12 cellular contexts compared by ENCODE assay signal in the genomic region with DNA sequence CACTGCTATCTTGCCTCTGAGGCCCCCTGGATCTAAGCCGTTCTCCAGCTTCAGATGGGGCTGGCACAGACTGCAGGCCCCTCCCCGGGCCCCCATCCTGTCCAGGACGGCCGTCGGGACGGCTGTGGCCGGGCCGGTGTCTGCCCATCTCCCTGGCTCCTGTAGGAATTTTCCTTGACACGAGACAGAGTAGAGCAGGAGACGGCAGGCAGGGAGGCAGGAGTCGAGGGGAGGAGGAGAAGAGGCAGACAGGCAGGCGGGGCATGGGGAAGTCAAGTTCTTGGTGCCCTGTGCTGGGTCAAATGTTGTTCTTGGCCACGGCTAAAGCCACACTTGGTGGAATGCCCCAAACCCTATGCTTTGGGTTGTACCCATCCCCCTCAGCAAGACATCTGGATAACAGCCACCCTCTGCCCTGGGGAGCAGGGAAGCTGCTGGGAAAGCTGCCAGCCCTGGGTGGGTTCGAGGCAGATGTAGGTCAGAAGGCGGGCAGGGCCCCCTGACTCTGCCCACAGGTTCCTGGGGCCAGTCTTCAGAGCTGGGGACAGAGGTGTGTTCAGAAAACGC. TPM values are rescaled to one million over a fixed set of nuclear protein-coding genes. Genes with fewer than 3 reads are reported as not detected.
DNase-seq lines count a peak whose midpoint lies in the region; ATAC-seq and TF ChIP-seq lines count a peak whose summit lies in the region.
"Had no signal": no experiment of that assay in that cellular context is flagged by ENCODE, and none has a peak within 500 bp of the region (broad histone marks: within the 10 kb centered on the region; RNA-seq: fewer than 3 reads in every experiment).

No MANE protein-coding gene starts in this region.

- peak overlapping the region; percentile 23; the same call in 1 of the 2 replicates for H3K9ac ChIP-seq in SK-N-SH

- H2AFZ ChIP-seq in SK-N-SH (ENCODE audit: low read depth) = peak overlapping the region; percentile 48; the same call in 1 of the 2 replicates

- POLR2A ChIA-PET in SK-N-SH (lab: Yijun Ruan, JAX) = interaction anchor here (0.7 to 2.1 kb wide), 8 partner anchors 9 to 112 kb away, joined by 3 to 11 read pairs (median 4); a partner anchor contains a TSS

- no peaks in the 10 kb centered on the region for H4K20me1 ChIP-seq in SK-N-SH (ENCODE audit: insufficient read depth)

- CTCF ChIA-PET in SK-N-SH (lab: Yijun Ruan, JAX) = interaction anchor here (0.9 to 22.0 kb wide), 18 partner anchors 9 to 531 kb away, joined by 3 to 405 read pairs (median 6); a partner anchor contains a TSS

- H3K4me3 ChIP-seq in SK-N-SH (ENCODE audit: low read depth in 2 of 2, low read length in 1 of 2) = peak overlapping the region in 1 of 2 experiments; percentile 19; a peak in 1 of 4 replicates
- peak overlapping the region in 1 of 2 donors; percentile 82 for H3K4me3 ChIP-seq in gastroesophageal sphincter
- H3K4me3 ChIP-seq in psoas muscle = peak overlapping the region; percentile 32

- H3K27ac ChIP-seq in SK-N-SH (ENCODE audit: low read depth in 2 of 2, low read length in 1 of 2) (peak overlapping the region; percentile 51 to 92; a peak in 3 of 4 replicates), gastroesophageal sphincter (peak overlapping the region in 3 of 4 donors; percentile 74 to 83 (median 81)), psoas muscle (peak overlapping the region; percentile 53)

- no peaks in the 10 kb centered on the region for H3K9me2 ChIP-seq in SK-N-SH

- no peaks in the 10 kb centered on the region for H3F3A ChIP-seq in SK-N-SH (replicated peaks; ENCODE audit: insufficient read depth)

- peak; percentile 48 for DNase-seq in D341Med (ENCODE audit: low spot score)
- peak; percentile 92 for DNase-seq in SK-N-SH
- peak in 1 of 2 donors; percentile 64 for DNase-seq in psoas muscle
- DNase-seq in NCI-H128 (lab: John Stamatoyannopoulos, UW; ENCODE audit: unreplicated experiment) = no peak
- DNase-seq in ureter (ENCODE audit: low spot score) = no peak
- no peak for DNase-seq in NCI-H1048 (lab: John Stamatoyannopoulos, UW)
- DNase-seq in HK-2 (ENCODE audit: unreplicated experiment) = no peak
- DNase-seq: CD4-positive, CD25-positive, alpha-beta regulatory T cell; HCEC 1CT; T-helper 9 cell had no signal

- peaks cover 33 to 59% of the 10 kb centered on the region in 2 experiments for H3K4me1 ChIP-seq in SK-N-SH (ENCODE audit: control insufficient read depth in 1 of 2, insufficient read depth in 2 of 2, low read depth in 1 of 2, low read length in 1 of 2)
- H3K4me1 ChIP-seq in gastroesophageal sphincter = peaks cover 6 to 83% (median 46%) of the 10 kb centered on the region in 3 donors
- peaks cover 34% of the 10 kb centered on the region for H3K4me1 ChIP-seq in psoas muscle

- no peaks in the 10 kb centered on the region for H3K36me3 ChIP-seq in SK-N-SH (replicated peaks in 1 of 2; ENCODE audit: control insufficient read depth in 1 of 2, insufficient read depth in 2 of 2, low read length in 1 of 2)
- no peaks in the 10 kb centered on the region for H3K36me3 ChIP-seq in gastroesophageal sphincter
- H3K36me3 ChIP-seq in psoas muscle (ENCODE audit: insufficient read depth in 1 of 2, low read depth in 1 of 2) = no peaks in the 10 kb centered on the region

- WGBS in SK-N-SH (ENCODE audit: low lambda C conversion rate) = 27% methylated on average over 16 of the region's 16 CpGs
- WGBS in gastroesophageal sphincter (ENCODE audit: low coverage in 1 of 2), 2 donors = 33% methylated on average over 2 of the region's 16 CpGs; no CpG with 5 or more reads in 1 of the 2 donors
- 20 to 37% (median 26%) methylated on average over 16 of the region's 16 CpGs for WGBS in psoas muscle, 3 donors

- H3K4me2 ChIP-seq in SK-N-SH = peak overlapping the region; percentile 72

- H3K9me3 ChIP-seq in SK-N-SH (no peaks in the 10 kb centered on the region), gastroesophageal sphincter (no peaks in the 10 kb centered on the region), psoas muscle (no peaks in the 10 kb centered on the region)

- peak; percentile 5 for ATAC-seq in gastroesophageal sphincter
- no peak for ATAC-seq in psoas muscle

- H3K79me2 ChIP-seq in SK-N-SH (ENCODE audit: insufficient read depth) = no peaks in the 10 kb centered on the region

- peak; percentile 32 to 88; a peak in 3 of 4 replicates for TF ChIP-seq EP300 in SK-N-SH (IDR thresholded peaks at IDR 0.05; ENCODE audit: borderline replicate concordance in 1 of 2, low read depth in 1 of 2, low read length in 1 of 2)
- TF ChIP-seq EP300 in gastroesophageal sphincter (IDR thresholded peaks at IDR 0.05) = no peak

- no peak for TF ChIP-seq RAD21 in SK-N-SH (IDR thresholded peaks at IDR 0.05; ENCODE audit: low read length)

- intact Hi-C loops in psoas muscle (cut with DNase I) = no loop called here

- TF ChIP-seq CTCF in SK-N-SH (IDR thresholded peaks at IDR 0.05) (no peak), gastroesophageal sphincter (IDR thresholded peaks at IDR 0.05) (no peak), psoas muscle (IDR thresholded peaks at IDR 0.05) (no peak)

- H3K27me3 ChIP-seq in SK-N-SH (ENCODE audit: insufficient read depth) (no peaks in the 10 kb centered on the region), gastroesophageal sphincter (no peaks in the 10 kb centered on the region), psoas muscle (ENCODE audit: insufficient read depth in 3 of 3, low read length in 2 of 3) (peaks cover 0 to 32% (median 0%) of the 10 kb centered on the region in 3 donors)

- no peak for TF ChIP-seq POLR2A in gastroesophageal sphincter (IDR thresholded peaks at IDR 0.05)

TF ChIP-seq in SK-N-SH, 30 proteins besides CTCF, POLR2A, EP300 and RAD21 (continues in another document):
- TF ChIP-seq FOXJ3 (CRISPR knock-in tag; IDR thresholded peaks at IDR 0.05) (no peak), SMC3 (IDR thresholded peaks at IDR 0.05; ENCODE audit: low read depth, low read length) (no peak; the same call in 1 of the 2 replicates), NFIC (IDR thresholded peaks at IDR 0.05; ENCODE audit: borderline replicate concordance) (peak; percentile 83), RCOR1 (IDR thresholded peaks at IDR 0.05; ENCODE audit: low read length) (peak; percentile 94), RFX5 (IDR thresholded peaks at IDR 0.05; ENCODE audit: low read length) (no peak), TCF12 (IDR thresholded peaks at IDR 0.05) (peak; percentile 93), SIN3A (IDR thresholded peaks at IDR 0.05; ENCODE audit: borderline replicate concordance, low read depth, low read length) (0 out of 2 replicates have a peak, but pooled peaks have one; percentile 18), POLR2AphosphoS5 (IDR thresholded peaks at IDR 0.05; ENCODE audit: low read depth, low read length) (peak; percentile 46; the same call in 1 of the 2 replicates), CHD2 (IDR thresholded peaks at IDR 0.05; ENCODE audit: low read length, partially characterized antibody) (peak; percentile 97)
- TF ChIP-seq, protein P1, sequence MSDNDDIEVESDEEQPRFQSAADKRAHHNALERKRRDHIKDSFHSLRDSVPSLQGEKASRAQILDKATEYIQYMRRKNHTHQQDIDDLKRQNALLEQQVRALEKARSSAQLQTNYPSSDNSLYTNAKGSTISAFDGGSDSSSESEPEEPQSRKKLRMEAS (IDR thresholded peaks at IDR 0.05; ENCODE audit: low read depth) = no peak
- TF ChIP-seq, protein P2, sequence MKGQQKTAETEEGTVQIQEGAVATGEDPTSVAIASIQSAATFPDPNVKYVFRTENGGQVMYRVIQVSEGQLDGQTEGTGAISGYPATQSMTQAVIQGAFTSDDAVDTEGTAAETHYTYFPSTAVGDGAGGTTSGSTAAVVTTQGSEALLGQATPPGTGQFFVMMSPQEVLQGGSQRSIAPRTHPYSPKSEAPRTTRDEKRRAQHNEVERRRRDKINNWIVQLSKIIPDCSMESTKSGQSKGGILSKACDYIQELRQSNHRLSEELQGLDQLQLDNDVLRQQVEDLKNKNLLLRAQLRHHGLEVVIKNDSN (IDR thresholded peaks at IDR 0.05; ENCODE audit: borderline replicate concordance, low read depth) = no peak
- TF ChIP-seq, protein P3, sequence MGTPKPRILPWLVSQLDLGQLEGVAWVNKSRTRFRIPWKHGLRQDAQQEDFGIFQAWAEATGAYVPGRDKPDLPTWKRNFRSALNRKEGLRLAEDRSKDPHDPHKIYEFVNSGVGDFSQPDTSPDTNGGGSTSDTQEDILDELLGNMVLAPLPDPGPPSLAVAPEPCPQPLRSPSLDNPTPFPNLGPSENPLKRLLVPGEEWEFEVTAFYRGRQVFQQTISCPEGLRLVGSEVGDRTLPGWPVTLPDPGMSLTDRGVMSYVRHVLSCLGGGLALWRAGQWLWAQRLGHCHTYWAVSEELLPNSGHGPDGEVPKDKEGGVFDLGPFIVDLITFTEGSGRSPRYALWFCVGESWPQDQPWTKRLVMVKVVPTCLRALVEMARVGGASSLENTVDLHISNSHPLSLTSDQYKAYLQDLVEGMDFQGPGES (IDR thresholded peaks at IDR 0.05; ENCODE audit: low read depth, low read length) = peak; percentile 14; the same call in 1 of the 2 replicates

RNA-seq across cellular contexts. Expression of a gene that starts 4.0 kb away (rescaled TPM):
- polyA plus RNA-seq in SK-N-SH (2012; rRNA removed) = 11.6 and 14.3 TPM in 2 replicates
- polyA plus RNA-seq in SK-N-SH (2012; cell fraction: cytosol; rRNA removed) = 5.3 and 10.0 TPM in 2 replicates
- 9.1 and 10.1 TPM in 2 replicates for polyA plus RNA-seq in SK-N-SH (2012; cell fraction: nucleus; rRNA removed)
- 10 to 100 TPM; 50.8 to 76.5 (median 72.3) TPM for total RNA-seq in gastroesophageal sphincter
- total RNA-seq in psoas muscle = 10 to 100 TPM; 10.5 to 22.8 (median 16.9) TPM
- 10 to 100 TPM; 12.2 to 22.6 (median 16.4) TPM for polyA plus RNA-seq in psoas muscle
- total RNA-seq in ureter = 108 TPM
- total RNA-seq: activated T-helper 2 cell treated with anti-CD3 and anti-CD28 coated beads, Interferon-gamma antibody, Interleukin-2, Interleukin-4, amounts not matched to agents 10 μg/mL and 5 μg/mL and 100 μg/mL, durations not matched to agents 14 hours and 24 hours and 36 hours; CD4-positive, CD25-positive, alpha-beta regulatory T cell had no signal
- polyA plus RNA-seq: CD4-positive, CD25-positive, alpha-beta regulatory T cell had no signal

RNA-seq across cellular contexts. Expression of a gene that starts 18.4 kb away (rescaled TPM):
- polyA plus RNA-seq in SK-N-SH (2012; rRNA removed) (83.8 and 87.4 TPM in 2 replicates), psoas muscle (10 to 100 TPM; 10.2 to 34.3 (median 29.5) TPM)
- 47.2 and 67.5 TPM in 2 replicates for polyA plus RNA-seq in SK-N-SH (2012; cell fraction: cytosol; rRNA removed)
- 55.9 and 68.2 TPM in 2 replicates for polyA plus RNA-seq in SK-N-SH (2012; cell fraction: nucleus; rRNA removed)
- total RNA-seq in gastroesophageal sphincter (10 to 100 TPM; 11.2 to 30.1 (median 21.6) TPM), psoas muscle (10 to 100 TPM; 19.1 to 27.7 (median 21.0) TPM), ureter (53.7 TPM)

RNA-seq across cellular contexts. Expression of a gene that starts 46.6 kb away (rescaled TPM):
- polyA plus RNA-seq in SK-N-SH (2012; rRNA removed) = 30.1 and 30.4 TPM in 2 replicates
- 4.5 and 7.0 TPM in 2 replicates for polyA plus RNA-seq in SK-N-SH (2012; cell fraction: cytosol; rRNA removed)
- polyA plus RNA-seq in SK-N-SH (2012; cell fraction: nucleus; rRNA removed) = 252 and 275 TPM in 2 replicates
- 10 to 100 TPM in 3 of 4 donors, 1 to 10 TPM in 1; 8.3 to 46.5 (median 16.2) TPM for total RNA-seq in gastroesophageal sphincter
- 10 to 100 TPM; 26.7 to 80.8 (median 50.8) TPM for total RNA-seq in psoas muscle
- polyA plus RNA-seq in psoas muscle = 10 to 100 TPM in 2 of 3 donors, 1 to 10 TPM in 1; 7.5 to 24.1 (median 12.4) TPM
- total RNA-seq in ureter = 119 TPM

RNA-seq across cellular contexts. Expression of a gene that starts 48.3 kb away (rescaled TPM):
- 272 and 579 TPM in 2 replicates for polyA plus RNA-seq in SK-N-SH (2012; rRNA removed)
- 169 and 266 TPM in 2 replicates for polyA plus RNA-seq in SK-N-SH (2012; cell fraction: cytosol; rRNA removed)
- polyA plus RNA-seq in SK-N-SH (2012; cell fraction: nucleus; rRNA removed) = 757 and 838 TPM in 2 replicates
- total RNA-seq in gastroesophageal sphincter = 100 to 1,000 TPM; 101 to 260 (median 166) TPM
- total RNA-seq in psoas muscle = 10 to 100 TPM; 12.9 to 35.5 (median 22.0) TPM
- polyA plus RNA-seq in psoas muscle = 10 to 100 TPM in 1 of 3 donors, 1 to 10 TPM in 2; 8.9 to 14.9 (median 8.9) TPM
- 393 TPM for total RNA-seq in ureter

Comparison
In these comparisons a context has a peak if more than half of its experiments do, and no peak if none do; other contexts are left out.
1. DNase-seq: peak in D341Med (single experiment) and SK-N-SH (single experiment); none in NCI-H128 (single experiment), ureter (single experiment), NCI-H1048 (single experiment) and HK-2 (single experiment).
2. Peak in every context shown above with its lines, with median percentiles within 50 percentile points of each other: H3K27ac ChIP-seq.